13 cellular contexts compared by ENCODE assay signal in the genomic region with DNA sequence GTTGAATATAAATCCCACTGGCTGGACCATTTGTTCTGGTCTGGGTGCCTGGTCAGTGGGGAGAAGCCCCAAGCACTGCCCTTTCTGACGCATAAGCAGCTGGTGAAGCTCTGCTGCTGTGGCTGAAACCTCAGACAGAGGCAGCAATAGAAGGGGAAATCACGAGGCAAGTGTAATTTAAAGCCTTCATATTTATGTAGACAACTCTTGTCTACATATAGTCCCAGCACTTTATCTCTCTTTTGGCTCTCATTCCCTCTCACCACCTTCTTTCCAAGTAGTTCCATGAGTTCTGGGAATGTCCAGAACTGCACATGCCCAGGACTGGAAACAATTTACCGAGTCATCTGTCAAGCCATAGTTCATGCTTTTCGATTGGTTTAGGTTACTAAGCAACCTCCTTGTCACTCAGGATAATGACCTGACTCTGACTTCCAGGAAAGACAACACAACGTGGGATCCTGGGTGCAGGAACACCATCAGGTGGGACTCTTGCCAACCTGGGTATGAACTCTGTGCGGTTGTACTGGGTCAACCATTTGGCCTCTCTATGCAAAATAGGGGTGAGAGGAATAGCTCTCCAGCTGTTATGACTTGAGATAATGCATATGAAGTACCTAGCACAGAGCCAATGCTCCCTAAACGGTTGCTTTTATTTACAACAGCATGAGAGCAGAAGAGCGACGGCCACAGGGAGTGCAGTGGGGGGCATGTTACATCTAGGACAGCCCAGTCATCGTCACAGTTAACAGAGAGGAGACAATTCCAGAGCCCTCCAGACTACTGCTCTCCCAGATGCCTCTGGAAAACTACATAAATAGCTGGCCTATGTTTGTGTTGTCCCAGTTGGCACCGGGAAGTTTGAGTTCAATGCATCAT.
DNase-seq lines count a peak whose midpoint lies in the region; ATAC-seq and TF ChIP-seq lines count a peak whose summit lies in the region.
"Had no signal": no experiment of that assay in that cellular context is flagged by ENCODE, and none has a peak within 500 bp of the region (broad histone marks: within the 10 kb centered on the region; RNA-seq: fewer than 3 reads in every experiment).

No MANE protein-coding gene starts in this region.

- peaks cover 65% of the 10 kb centered on the region for H3K27me3 ChIP-seq in neural progenitor cell

- H3K79me2 ChIP-seq in neural progenitor cell (ENCODE audit: low read depth), result no peaks in the 10 kb centered on the region

- peak; percentile 81 for ATAC-seq in GM18907 (IDR thresholded peaks at IDR 0.05; ENCODE audit: unreplicated experiment)
- ATAC-seq in HG03280 (IDR thresholded peaks at IDR 0.05; ENCODE audit: unreplicated experiment), result peak; percentile 62
- ATAC-seq in HG03571 (IDR thresholded peaks at IDR 0.05; ENCODE audit: unreplicated experiment), result no peak
- ATAC-seq: SK-N-SH treated with all-trans-retinoic acid at 6 μM for 48 hours had no signal

- no peak overlapping the region for H3K9ac ChIP-seq in neural progenitor cell

- no peak overlapping the region for H3K4me3 Mint-ChIP-seq in neural progenitor cell
- H3K4me3 Mint-ChIP-seq: type B pancreatic cell had no signal

- H3K4me3 ChIP-seq in epithelial cell of proximal tubule (ENCODE audit: low read depth, low read length) (no peak overlapping the region), neural progenitor cell (no peak overlapping the region)

- H3F3A ChIP-seq in neural progenitor cell (ENCODE audit: low read depth), result peaks cover 13% of the 10 kb centered on the region

- H3K27ac Mint-ChIP-seq in neural progenitor cell, result peak overlapping the region; percentile 69
- H3K27ac Mint-ChIP-seq: type B pancreatic cell had no signal

- H3K9me3 ChIP-seq in neural progenitor cell (ENCODE audit: low read depth), result no peaks in the 10 kb centered on the region

- H3K9me3 Mint-ChIP-seq in neural progenitor cell, result peaks cover 8% of the 10 kb centered on the region
- H3K9me3 Mint-ChIP-seq: type B pancreatic cell had no signal

- H3K27me3 Mint-ChIP-seq in neural progenitor cell (ENCODE audit: insufficient read depth, low read depth), result peaks cover 13% of the 10 kb centered on the region

- TF ChIP-seq CTCF in epithelial cell of proximal tubule (conservative IDR thresholded peaks at IDR 0.05; ENCODE audit: low read depth, low read length), result no peak
- TF ChIP-seq CTCF in neural progenitor cell (IDR thresholded peaks at IDR 0.05), result no peak

- DNase-seq in epithelial cell of proximal tubule (ENCODE audit: low read depth), result peak; percentile 30
- DNase-seq in neural progenitor cell (ENCODE audit: low spot score), result no peak
- DNase-seq in MV-4-11 (lab: John Stamatoyannopoulos, UW), result no peak
- DNase-seq in cerebellum (ENCODE audit: low spot score), result no peak
- DNase-seq in iPS-NIHi7 (ENCODE audit: extremely low spot score), result no peak
- DNase-seq: activated CD4-positive, alpha-beta T cell treated with anti-CD3 and anti-CD28 coated beads, Interleukin-2, amount 50 U/mL, for 4 hours; NCI-H2081 treated with DMSO at 0.1 percent for 48 hours; posterior cingulate gyrus had no signal

- no peak overlapping the region for H3K27ac ChIP-seq in neural progenitor cell

- H4K20me1 ChIP-seq in neural progenitor cell (ENCODE audit: low read depth), result no peaks in the 10 kb centered on the region

- no peaks in the 10 kb centered on the region for H3K36me3 Mint-ChIP-seq in neural progenitor cell
- H3K36me3 Mint-ChIP-seq: type B pancreatic cell had no signal

- H3K4me1 ChIP-seq in neural progenitor cell, result peaks cover 34% of the 10 kb centered on the region

- H3K4me2 ChIP-seq in neural progenitor cell, result no peak overlapping the region

- H3K4me1 Mint-ChIP-seq in neural progenitor cell, result peaks cover 75% of the 10 kb centered on the region

- H3K36me3 ChIP-seq in neural progenitor cell, result no peaks in the 10 kb centered on the region

- H2AFZ ChIP-seq in neural progenitor cell (replicated peaks), result no peak overlapping the region
